8 cellular contexts compared by ENCODE assay signal in the genomic region with DNA sequence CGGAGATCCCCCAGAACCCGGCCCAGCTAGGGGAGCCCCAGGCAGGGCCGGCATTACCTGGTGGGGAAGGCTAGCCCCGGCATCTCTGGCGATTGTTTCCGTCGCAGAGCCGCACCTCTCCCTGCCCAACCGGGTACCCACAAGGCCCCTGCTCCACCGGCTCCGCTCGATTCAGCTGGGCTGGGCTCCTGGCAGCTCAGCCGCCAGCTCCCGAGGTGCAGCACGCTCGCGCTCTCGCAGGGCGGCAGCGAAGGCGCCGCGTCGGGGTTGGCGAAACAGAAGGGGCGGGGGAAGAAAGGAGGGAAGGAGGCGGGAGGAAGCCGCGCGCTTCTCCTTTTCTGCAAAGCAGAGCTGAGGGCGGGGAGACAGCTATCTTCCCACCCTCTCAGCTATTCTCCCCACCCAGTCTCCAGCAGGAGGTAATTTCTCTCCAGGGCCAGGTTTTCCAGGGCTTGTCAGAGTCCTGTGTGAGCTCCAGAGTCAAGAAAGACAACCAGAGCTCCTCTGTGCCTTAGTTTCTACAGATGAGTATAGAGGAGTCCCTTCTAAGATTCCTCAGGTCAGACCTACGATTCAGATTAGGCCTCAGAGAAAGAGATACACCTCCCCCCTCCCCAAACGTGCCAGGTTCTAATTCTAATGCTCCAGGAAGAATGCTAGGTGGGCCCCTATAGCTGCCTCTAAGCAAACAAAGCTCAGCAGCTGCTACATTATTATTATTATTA.
DNase-seq lines count a peak whose midpoint lies in the region; ATAC-seq, FAIRE-seq and TF ChIP-seq lines count a peak whose summit lies in the region.

No MANE protein-coding gene starts in this region.

- H3K27ac Mint-ChIP-seq in CD14-positive monocyte: peak overlapping the region; percentile 83 to 95 (median 93)

- peak overlapping the region; percentile 95 for H3K27ac ChIP-seq in neutrophil
- peak overlapping the region; percentile 48 for H3K27ac ChIP-seq in subcutaneous abdominal adipose tissue (ENCODE audit: low read depth, low read length)

- intact Hi-C loops in CD14-positive monocyte (cut with micrococcal nuclease): loop anchor here in 1 of 2 donors (5.0 kb wide), 1 partner anchor 35 kb away; no protein-coding TSS in a partner anchor

- no peak for FAIRE-seq in frontal cortex (lab: Jason Lieb, UNC)

- H3K9me3 Mint-ChIP-seq in CD14-positive monocyte: no peaks in the 10 kb centered on the region

- no peaks in the 10 kb centered on the region for H3K36me3 Mint-ChIP-seq in CD14-positive monocyte

- peaks cover 58% of the 10 kb centered on the region for H3K4me1 Mint-ChIP-seq in CD14-positive monocyte

- ATAC-seq in GM19351 (IDR thresholded peaks at IDR 0.05; ENCODE audit: unreplicated experiment): peak; percentile 92
- peak; percentile 84 for ATAC-seq in HG03520 (IDR thresholded peaks at IDR 0.05; ENCODE audit: unreplicated experiment)

- H3K4me3 Mint-ChIP-seq in CD14-positive monocyte: peak overlapping the region; percentile 95 to 100

- TF ChIP-seq CTCF in CD14-positive monocyte (IDR thresholded peaks at IDR 0.05): no peak
- peak; percentile 72 for TF ChIP-seq CTCF in neutrophil (IDR thresholded peaks at IDR 0.05)

- H3K36me3 ChIP-seq in neutrophil (peaks cover 10% of the 10 kb centered on the region), subcutaneous abdominal adipose tissue (ENCODE audit: control insufficient read depth in 5 of 5, insufficient read depth in 5 of 5, low read length in 5 of 5) (no peaks in the 10 kb centered on the region)

- peak overlapping the region in 4 of 5 donors; percentile 74 to 88 (median 78) for H3K9ac ChIP-seq in subcutaneous abdominal adipose tissue (ENCODE audit: low read length in 5 of 5)

- peaks cover 0 to 1% (median 0%) of the 10 kb centered on the region in 3 donors for H3K27me3 Mint-ChIP-seq in CD14-positive monocyte (ENCODE audit: low read depth in 3 of 3)

- H3K27me3 ChIP-seq in neutrophil (no peaks in the 10 kb centered on the region), subcutaneous abdominal adipose tissue (ENCODE audit: control insufficient read depth in 5 of 5, insufficient read depth in 4 of 5, low read length in 5 of 5) (no peaks in the 10 kb centered on the region)

- H3K9me3 ChIP-seq in neutrophil (no peaks in the 10 kb centered on the region), subcutaneous abdominal adipose tissue (ENCODE audit: control insufficient read depth in 5 of 5, low read length in 5 of 5) (no peaks in the 10 kb centered on the region)

- H3K4me1 ChIP-seq in neutrophil (ENCODE audit: control insufficient read depth in 1 of 2, insufficient read depth in 1 of 2, low read depth in 1 of 2, low read length in 1 of 2) (peaks cover 59 to 67% of the 10 kb centered on the region in 2 experiments), subcutaneous abdominal adipose tissue (ENCODE audit: control insufficient read depth in 5 of 5, insufficient read depth in 5 of 5, low read length in 5 of 5) (peaks cover 2 to 41% (median 32%) of the 10 kb centered on the region in 5 donors)

- H3K4me3 ChIP-seq in neutrophil (ENCODE audit: low read depth in 1 of 2, low read length in 1 of 2): peak overlapping the region; percentile 88 to 91
- H3K4me3 ChIP-seq in subcutaneous abdominal adipose tissue (ENCODE audit: low read depth in 1 of 5, low read length in 5 of 5): peak overlapping the region; percentile 67 to 84 (median 76)

- DNase-seq in CD14-positive monocyte (ENCODE audit: low spot score) (peak; percentile 83), RPMI8226 (peak; percentile 88), frontal cortex (ENCODE audit: low spot score in 2 of 2) (peak; percentile 22 to 55)
- DNase-seq in activated gamma-delta T cell treated with anti-CD3 and anti-CD28 coated beads, Interleukin-2, amount 50 U/mL, for 16 hours (ENCODE audit: low read depth): peak; percentile 52

Comparison
In these comparisons a context has a peak if more than half of its experiments do, and no peak if none do; other contexts are left out.
1. Peak in every context shown above with its lines: DNase-seq, ATAC-seq, H3K4me3 ChIP-seq and H3K27ac ChIP-seq.